Comparison of ENCODE assay signal across 25 cellular contexts in genomic region chr6:168412456-168412855, GRCh38. TPM values are rescaled to one million over a fixed set of nuclear protein-coding genes. Genes with fewer than 3 reads are reported as not detected.
"Had no signal": no experiment of that assay in that cellular context is flagged by ENCODE, and none has a peak within 500 bp of the region (broad histone marks: within the 10 kb centered on the region; RNA-seq: fewer than 3 reads in every experiment).

No MANE protein-coding gene starts in this region.

- H3K9me3 Mint-ChIP-seq: natural killer cell treated with Interleukin-12 subunit alpha and Interleukin-12 subunit beta and Interleukin-15 and Interleukin-18, amount 100 ng/mL, for 72 hours; stimulated activated effector memory CD8-positive, alpha-beta T cell treated with anti-CD3 and anti-CD28 coated beads, Interleukin-12 subunit alpha, Interleukin-12 subunit beta, amount 100 ng/mL, for 72 hours; stimulated activated naive CD8-positive, alpha-beta T cell treated with anti-CD3 and anti-CD28 coated beads, Interleukin-15, Interleukin-2, amounts not matched to agents 100 ng/mL and 50 ng/mL, for 24 hours; type B pancreatic cell had no signal

- H3K27ac Mint-ChIP-seq: naive thymus-derived CD4-positive, alpha-beta T cell; natural killer cell treated with Interleukin-12 subunit alpha and Interleukin-12 subunit beta and Interleukin-15 and Interleukin-18, amount 100 ng/mL, for 72 hours; stimulated activated effector memory CD8-positive, alpha-beta T cell treated with anti-CD3 and anti-CD28 coated beads, Interleukin-12 subunit alpha, Interleukin-12 subunit beta, amount 100 ng/mL, for 72 hours; stimulated activated naive CD8-positive, alpha-beta T cell treated with anti-CD3 and anti-CD28 coated beads, Interleukin-15, Interleukin-2, amounts not matched to agents 100 ng/mL and 50 ng/mL, for 24 hours; type B pancreatic cell had no signal

- H3K27ac ChIP-seq: ovary, prostate gland, skin epidermis, suprapubic skin, tibial nerve had no signal

- H3K27me3 ChIP-seq: ovary, suprapubic skin, tibial nerve had no signal

- H3K27me3 Mint-ChIP-seq: stimulated activated naive CD8-positive, alpha-beta T cell treated with anti-CD3 and anti-CD28 coated beads, Interleukin-15, Interleukin-2, amounts not matched to agents 100 ng/mL and 50 ng/mL, for 24 hours; type B pancreatic cell had no signal

- H3K36me3 ChIP-seq: left ventricle myocardium inferior, ovary, prostate gland, suprapubic skin, tibial nerve had no signal

- H3K9me3 ChIP-seq: left ventricle myocardium inferior, mucosa of descending colon, ovary, prostate gland, suprapubic skin, tibial nerve had no signal

- H3K4me1 Mint-ChIP-seq: stimulated activated effector memory CD8-positive, alpha-beta T cell treated with anti-CD3 and anti-CD28 coated beads, Interleukin-12 subunit alpha, Interleukin-12 subunit beta, amount 100 ng/mL, for 72 hours had no signal

- H3K4me3 ChIP-seq: left ventricle myocardium inferior, lung, mucosa of descending colon, ovary, prostate gland, skin epidermis, suprapubic skin, tibial nerve had no signal

- H3K36me3 Mint-ChIP-seq: naive thymus-derived CD4-positive, alpha-beta T cell; natural killer cell treated with Interleukin-12 subunit alpha and Interleukin-12 subunit beta and Interleukin-15 and Interleukin-18, amount 100 ng/mL, for 72 hours; type B pancreatic cell had no signal

- DNase-seq: hippocampal formation; left ventricle myocardium inferior; mesendoderm; midbrain; mucosa of descending colon; naive thymus-derived CD4-positive, alpha-beta T cell; ovary; retina; right cardiac atrium; stimulated activated CD4-positive, alpha-beta T cell treated with anti-CD3 and anti-CD28 coated beads, Interleukin-12 subunit alpha, Interleukin-12 subunit beta, amount 100 ng/mL, for 4 hours; stimulated activated CD4-positive, alpha-beta T cell treated with anti-CD3 and anti-CD28 coated beads, Interleukin-15, amount 100 ng/mL, for 24 hours; stimulated activated CD4-positive, alpha-beta T cell treated with anti-CD3 and anti-CD28 coated beads, Interleukin-2, amount 100 ng/mL, for 24 hours; stimulated activated CD4-positive, alpha-beta T cell treated with anti-CD3 and anti-CD28 coated beads, Interleukin-4, amount 100 ng/mL, for 1 hour; stimulated activated naive CD4-positive, alpha-beta T cell had no signal

- H3K4me3 Mint-ChIP-seq: naive thymus-derived CD4-positive, alpha-beta T cell; natural killer cell treated with Interleukin-12 subunit alpha and Interleukin-12 subunit beta and Interleukin-15 and Interleukin-18, amount 100 ng/mL, for 72 hours; stimulated activated effector memory CD8-positive, alpha-beta T cell treated with anti-CD3 and anti-CD28 coated beads, Interleukin-12 subunit alpha, Interleukin-12 subunit beta, amount 100 ng/mL, for 72 hours; stimulated activated naive CD8-positive, alpha-beta T cell treated with anti-CD3 and anti-CD28 coated beads, Interleukin-15, Interleukin-2, amounts not matched to agents 100 ng/mL and 50 ng/mL, for 24 hours; type B pancreatic cell had no signal

RNA-seq across cellular contexts. Expression of gene SMOC2, which starts 28.5 kb away (rescaled TPM):
- total RNA-seq: kidney epithelial cell; myocyte; naive thymus-derived CD4-positive, alpha-beta T cell; natural killer cell treated with Interleukin-12 subunit alpha and Interleukin-12 subunit beta and Interleukin-15 and Interleukin-18, amount 100 ng/mL, for 72 hours had no signal
- polyA plus RNA-seq: naive thymus-derived CD4-positive, alpha-beta T cell had no signal
